In genomic region chr9:33443047-33443446, GRCh38 we compare ENCODE assay signal across 21 cellular contexts. TPM values are rescaled to one million over a fixed set of nuclear protein-coding genes. Genes with fewer than 3 reads are reported as not detected.
A peak's percentile ranks its signal among the peaks of the same experiment; 100 is the strongest.
DNase-seq lines count a peak whose midpoint lies in the region; ATAC-seq and TF ChIP-seq lines count a peak whose summit lies in the region.
"Had no signal": no experiment of that assay in that cellular context is flagged by ENCODE, and none has a peak within 500 bp of the region (broad histone marks: within the 10 kb centered on the region; RNA-seq: fewer than 3 reads in every experiment).

No MANE protein-coding gene starts in this region.

- peak overlapping the region; percentile 4 for H3K4me3 ChIP-seq in epithelial cell of esophagus (ENCODE audit: low read length)
- no peak overlapping the region for H3K4me3 ChIP-seq in prostate gland
- H3K4me3 ChIP-seq in A673 (ENCODE audit: low read depth, low read length, poor library complexity, severe bottlenecking) = no peak overlapping the region
- H3K4me3 ChIP-seq: K562, SJSA1, transverse colon had no signal

- no peak for DNase-seq in CD4-positive, alpha-beta T cell
- DNase-seq in RWPE1 (ENCODE audit: low spot score) = peak; percentile 83
- DNase-seq in epithelial cell of esophagus (ENCODE audit: low read depth) = peak; percentile 77
- DNase-seq in omental fat pad (ENCODE audit: low spot score) = no peak
- DNase-seq in prostate gland (ENCODE audit: low spot score) = no peak
- no peak for DNase-seq in A673 (ENCODE audit: low spot score)
- DNase-seq: activated CD4-positive, alpha-beta T cell treated with anti-CD3 and anti-CD28 coated beads for 48 hours; activated naive CD8-positive, alpha-beta T cell treated with anti-CD3 and anti-CD28 coated beads, Interleukin-2, amount 10 ng/mL, durations not matched to agents 7 days and 5 days; activated T-cell treated with anti-CD3 and anti-CD28 coated beads, Interleukin-2, amount 50 U/mL, for 48 hours; Caco-2; caudate nucleus; glutamatergic neuron; immature natural killer cell; mesendoderm; NCI-H1092 treated with DMSO at 0.1 percent for 48 hours; NCI-H2171; transverse colon had no signal

- H3K9me3 Mint-ChIP-seq in CD4-positive, alpha-beta T cell = no peaks in the 10 kb centered on the region
- H3K9me3 Mint-ChIP-seq: activated naive CD8-positive, alpha-beta T cell treated with anti-CD3 and anti-CD28 coated beads, Interleukin-2, amount 10 ng/mL, durations not matched to agents 7 days and 5 days; immature natural killer cell had no signal

- 73% methylated on average over 9 of the region's 9 CpGs for WGBS in prostate gland

- no peak for ATAC-seq in CD4-positive, alpha-beta T cell (ENCODE audit: poor library complexity)
- ATAC-seq in omental fat pad (ENCODE audit: low FRiP score) = peak; percentile 37
- no peak for ATAC-seq in GM19035 (IDR thresholded peaks at IDR 0.05; ENCODE audit: unreplicated experiment)
- ATAC-seq in HG03432 (IDR thresholded peaks at IDR 0.05; ENCODE audit: unreplicated experiment) = no peak
- ATAC-seq: K562 had no signal

- H3K36me3 Mint-ChIP-seq in CD4-positive, alpha-beta T cell (ENCODE audit: low read depth) = peaks cover 75% of the 10 kb centered on the region
- H3K36me3 Mint-ChIP-seq: activated naive CD8-positive, alpha-beta T cell treated with anti-CD3 and anti-CD28 coated beads, Interleukin-2, amount 10 ng/mL, durations not matched to agents 7 days and 5 days had no signal

- H3K27me3 ChIP-seq in CD4-positive, alpha-beta T cell (ENCODE audit: control insufficient read depth, insufficient read depth, low read length) = no peaks in the 10 kb centered on the region
- H3K27me3 ChIP-seq in prostate gland (replicated peaks; ENCODE audit: insufficient read depth) (no peaks in the 10 kb centered on the region), A673 (replicated peaks; ENCODE audit: insufficient read depth, low read depth, low read length, poor library complexity) (no peaks in the 10 kb centered on the region)
- H3K27me3 ChIP-seq: SJSA1, transverse colon had no signal

- H3K4me1 Mint-ChIP-seq in CD4-positive, alpha-beta T cell (ENCODE audit: low read depth) = peaks cover 56% of the 10 kb centered on the region

- H3K4me1 ChIP-seq in prostate gland (replicated peaks) = peaks cover 7% of the 10 kb centered on the region
- peaks cover 5% of the 10 kb centered on the region for H3K4me1 ChIP-seq in A673 (ENCODE audit: insufficient read depth, low read length, poor library complexity, severe bottlenecking)

- intact Hi-C loops in CD4-positive, alpha-beta T cell (cut with DNase I, micrococcal nuclease) = no loop called here
- intact Hi-C loops in prostate gland (cut with DNase I) = no loop called here
- intact Hi-C loops in A673 (cut with micrococcal nuclease; ENCODE audit: unreplicated experiment) = no loop called here

- peak overlapping the region; percentile 99 for H3K27ac Mint-ChIP-seq in CD4-positive, alpha-beta T cell
- H3K27ac Mint-ChIP-seq: activated naive CD8-positive, alpha-beta T cell treated with anti-CD3 and anti-CD28 coated beads, Interleukin-2, amount 10 ng/mL, durations not matched to agents 7 days and 5 days; immature natural killer cell had no signal

- no peak for TF ChIP-seq CTCF in CD4-positive, alpha-beta T cell (IDR thresholded peaks at IDR 0.05)
- TF ChIP-seq CTCF in RWPE1 (conservative IDR thresholded peaks at IDR 0.05; ENCODE audit: low read depth) (no peak), epithelial cell of esophagus (IDR thresholded peaks at IDR 0.05; ENCODE audit: insufficient read depth, low read depth, low read length, missing control alignments) (no peak), omental fat pad (IDR thresholded peaks at IDR 0.05) (no peak), prostate gland (IDR thresholded peaks at IDR 0.05) (no peak), A673 (conservative IDR thresholded peaks at IDR 0.05; ENCODE audit: low read depth, low read length) (no peak)

- no peaks in the 10 kb centered on the region for H3K9me3 ChIP-seq in CD4-positive, alpha-beta T cell (ENCODE audit: control insufficient read depth, low read length)
- H3K9me3 ChIP-seq in prostate gland (no peaks in the 10 kb centered on the region), A673 (ENCODE audit: low read depth, low read length, poor library complexity, severe bottlenecking) (no peaks in the 10 kb centered on the region)
- H3K9me3 ChIP-seq: Caco-2, SJSA1, transverse colon had no signal

- H3K4me3 Mint-ChIP-seq in CD4-positive, alpha-beta T cell = no peak overlapping the region
- H3K4me3 Mint-ChIP-seq: activated naive CD8-positive, alpha-beta T cell treated with anti-CD3 and anti-CD28 coated beads, Interleukin-2, amount 10 ng/mL, durations not matched to agents 7 days and 5 days; immature natural killer cell had no signal

- no peaks in the 10 kb centered on the region for H3K27me3 Mint-ChIP-seq in CD4-positive, alpha-beta T cell
- H3K27me3 Mint-ChIP-seq: activated naive CD8-positive, alpha-beta T cell treated with anti-CD3 and anti-CD28 coated beads, Interleukin-2, amount 10 ng/mL, durations not matched to agents 7 days and 5 days had no signal

- H3K27ac ChIP-seq in CD4-positive, alpha-beta T cell (ENCODE audit: low read depth, low read length) = peak overlapping the region; percentile 40
- H3K27ac ChIP-seq in RWPE1 (peak overlapping the region; percentile 76), prostate gland (peak overlapping the region in 1 of 2 donors; percentile 16), A673 (ENCODE audit: low read depth, low read length, poor library complexity, severe bottlenecking) (no peak overlapping the region)
- H3K27ac ChIP-seq: SJSA1, transverse colon had no signal

- POLR2A ChIA-PET in CD4-positive, alpha-beta T cell (lab: Charles Lee) = no interaction called here
- POLR2A ChIA-PET in RWPE1 (lab: Yijun Ruan, JAX; ENCODE audit: low non-redundant PET) = no interaction called here
- POLR2A ChIA-PET in A673 (lab: Charles Lee; ENCODE audit: low non-redundant PET) = no interaction called here

- no TSS peak for BruUV-seq in A673 (replicated peaks; lab: Mats Ljungman, UMichigan)

- TF ChIP-seq POLR2A in prostate gland (IDR thresholded peaks at IDR 0.05) = no peak

- H3K36me3 ChIP-seq in prostate gland (peaks cover 6 to 13% of the 10 kb centered on the region in 2 donors), A673 (ENCODE audit: insufficient read depth, low read length, poor library complexity, severe bottlenecking) (no peaks in the 10 kb centered on the region)
- H3K36me3 ChIP-seq: SJSA1, transverse colon had no signal

- CTCF ChIA-PET in CD4-positive, alpha-beta T cell (lab: Charles Lee) = no interaction called here
- CTCF ChIA-PET in RWPE1 (lab: Yijun Ruan, JAX) = interaction anchor here (0.8 to 1.2 kb wide), 2 partner anchors 27 to 40 kb away, joined by 3 read pairs; no protein-coding TSS in a partner anchor
- CTCF ChIA-PET in A673 (lab: Charles Lee) = no interaction called here

RNA-seq across cellular contexts. Expression of gene AQP3, which starts 4.3 kb away (rescaled TPM):
- 100 to 1,000 TPM in 1 of 2 experiments, 10 to 100 TPM in 1; 99.8 to 106 TPM for total RNA-seq in CD4-positive, alpha-beta T cell
- total RNA-seq in omental fat pad (100 to 1,000 TPM in 1 of 4 donors, 10 to 100 TPM in 2, 1 to 10 TPM in 1; 9.9 to 139 (median 46.3) TPM), prostate gland (100 to 1,000 TPM; 200 to 327 TPM), A673 (2021) (0.37 and 0.43 TPM in 2 replicates)
- total RNA-seq: SJSA1 had no signal

RNA-seq across cellular contexts. Expression of gene NOL6, which starts 30.7 kb away (rescaled TPM):
- 10 to 100 TPM; 30.5 to 30.6 TPM for total RNA-seq in CD4-positive, alpha-beta T cell
- total RNA-seq in omental fat pad (10 to 100 TPM; 19.1 to 76.7 (median 21.4) TPM), prostate gland (10 to 100 TPM; 28.6 to 30.9 TPM), A673 (2021) (36.3 and 49.6 TPM in 2 replicates)

RNA-seq across cellular contexts. Expression of gene AQP7, which starts 40.7 kb away (rescaled TPM):
- under 1 TPM; 0.25 to 0.27 TPM for total RNA-seq in CD4-positive, alpha-beta T cell
- total RNA-seq in omental fat pad = 100 to 1,000 TPM; 128 to 466 (median 169) TPM
- 1 to 10 TPM in 1 of 2 donors, not detected in 1; 6.4 TPM for total RNA-seq in prostate gland
- not detected in 2 replicates for total RNA-seq in A673 (2021)
- total RNA-seq: activated naive CD8-positive, alpha-beta T cell treated with anti-CD3 and anti-CD28 coated beads, Interleukin-2, amount 10 ng/mL, durations not matched to agents 7 days and 5 days; SJSA1 had no signal

Comparison
In these comparisons a context has a peak if more than half of its experiments do, and no peak if none do; other contexts are left out.
1. DNase-seq: peak in RWPE1 (single experiment) and epithelial cell of esophagus (single experiment); none in CD4-positive, alpha-beta T cell (0 of 10), omental fat pad (single experiment), prostate gland (single experiment) and A673 (single experiment).
2. RNA of gene AQP7, which starts 40.7 kb away (total RNA-seq): 128 to 466 TPM in omental fat pad; 6.4 TPM in prostate gland, 0.25 to 0.27 TPM in CD4-positive, alpha-beta T cell and not detected in A673; every median in the first group is over 10 times any median in the second.